ENCODE assay signal across 9 cellular contexts in genomic region chr9:928363-929042, GRCh38. TPM values are rescaled to one million over a fixed set of nuclear protein-coding genes. Genes with fewer than 3 reads are reported as not detected.
DNase-seq lines count a peak whose midpoint lies in the region; ATAC-seq and TF ChIP-seq lines count a peak whose summit lies in the region.
"Had no signal": no experiment of that assay in that cellular context is flagged by ENCODE, and none has a peak within 500 bp of the region (broad histone marks: within the 10 kb centered on the region; RNA-seq: fewer than 3 reads in every experiment).

No MANE protein-coding gene starts in this region.

- DNase-seq in DMS53 treated with DMSO at 0.1 percent for 48 hours (lab: John Stamatoyannopoulos, UW; ENCODE audit: unreplicated experiment) (peak; percentile 1), fibroblast of mammary gland (ENCODE audit: low read depth) (no peak), NCI-H2029 (lab: John Stamatoyannopoulos, UW) (no peak), aorta (no peak), DMS79 treated with DMSO at 0.1 percent for 48 hours (lab: John Stamatoyannopoulos, UW) (no peak)
- no peak for DNase-seq in CD4-positive, alpha-beta memory T cell

- H3K9me3 Mint-ChIP-seq in CD4-positive, alpha-beta memory T cell: peaks cover 0 to 2% (median 0%) of the 10 kb centered on the region in 8 donors

- H3K4me3 ChIP-seq in fibroblast of mammary gland (ENCODE audit: control insufficient read depth, low read depth, low read length): no peak overlapping the region
- H3K4me3 ChIP-seq in CD4-positive, alpha-beta memory T cell (ENCODE audit: low read length in 2 of 2): no peak overlapping the region
- H3K4me3 ChIP-seq in aorta (ENCODE audit: low read length in 2 of 2): no peak overlapping the region
- H3K4me3 ChIP-seq: SK-N-MC had no signal

- TF ChIP-seq CTCF in LNCAP (IDR thresholded peaks at IDR 0.05) (peak; percentile 55), fibroblast of mammary gland (conservative IDR thresholded peaks at IDR 0.05; ENCODE audit: control insufficient read depth, insufficient read depth, low read depth, low read length) (peak; percentile 30)

- H3K36me3 ChIP-seq in CD4-positive, alpha-beta memory T cell (ENCODE audit: insufficient read depth, low read length): no peaks in the 10 kb centered on the region
- no peaks in the 10 kb centered on the region for H3K36me3 ChIP-seq in aorta (ENCODE audit: control insufficient read depth in 1 of 2, insufficient read depth in 2 of 2, low read length in 1 of 2)

- 81 to 90% methylated on average over 6 of the region's 6 CpGs for WGBS in aorta, 2 donors

- no peaks in the 10 kb centered on the region for H3K36me3 Mint-ChIP-seq in CD4-positive, alpha-beta memory T cell

- no peaks in the 10 kb centered on the region for H3K4me1 Mint-ChIP-seq in CD4-positive, alpha-beta memory T cell

- no peak overlapping the region for H3K27ac ChIP-seq in CD4-positive, alpha-beta memory T cell (ENCODE audit: low read depth, low read length)
- no peak overlapping the region for H3K27ac ChIP-seq in aorta (ENCODE audit: low read depth in 1 of 2, low read length in 2 of 2)
- H3K27ac ChIP-seq: SK-N-MC had no signal

- POLR2A ChIA-PET in CD4-positive, alpha-beta memory T cell (lab: Charles Lee; ENCODE audit: partially characterized antibody): no interaction called here

- no peaks in the 10 kb centered on the region for H3K9me3 ChIP-seq in CD4-positive, alpha-beta memory T cell (ENCODE audit: control insufficient read depth in 1 of 2, low read length in 2 of 2)
- H3K9me3 ChIP-seq in aorta (ENCODE audit: control insufficient read depth, low read length): no peaks in the 10 kb centered on the region

- ATAC-seq in GM19395 (IDR thresholded peaks at IDR 0.05; ENCODE audit: unreplicated experiment): peak; percentile 82
- ATAC-seq in aorta (ENCODE audit: low FRiP score): no peak

- no peaks in the 10 kb centered on the region for H3K4me1 ChIP-seq in CD4-positive, alpha-beta memory T cell (ENCODE audit: insufficient read depth, low read length)
- H3K4me1 ChIP-seq in aorta (ENCODE audit: control insufficient read depth in 1 of 2, insufficient read depth in 2 of 2, low read length in 2 of 2): no peaks in the 10 kb centered on the region

- intact Hi-C loops in CD4-positive, alpha-beta memory T cell (cut with micrococcal nuclease): no loop called here
- intact Hi-C loops in aorta (cut with DNase I): no loop called here

- no peak overlapping the region for H3K27ac Mint-ChIP-seq in CD4-positive, alpha-beta memory T cell

- CTCF ChIA-PET in CD4-positive, alpha-beta memory T cell (lab: Charles Lee; ENCODE audit: partially characterized antibody): no interaction called here

- H3K27me3 Mint-ChIP-seq in CD4-positive, alpha-beta memory T cell: peaks cover 8 to 10% of the 10 kb centered on the region in 2 donors

- H3K27me3 ChIP-seq in CD4-positive, alpha-beta memory T cell (ENCODE audit: insufficient read depth, low read length): no peaks in the 10 kb centered on the region
- H3K27me3 ChIP-seq in aorta (ENCODE audit: control insufficient read depth in 1 of 2, insufficient read depth in 2 of 2, low read length in 1 of 2): peaks cover 0 to 2% of the 10 kb centered on the region in 2 donors

- H3K4me3 Mint-ChIP-seq in CD4-positive, alpha-beta memory T cell: no peak overlapping the region

RNA-seq across cellular contexts. Expression of gene DMRT3, which starts 48.0 kb away (rescaled TPM):
- not detected for total RNA-seq in CD4-positive, alpha-beta memory T cell
- not detected for polyA plus RNA-seq in CD4-positive, alpha-beta memory T cell
- 1 to 10 TPM in 1 of 2 donors, under 1 TPM in 1; 0.26 to 1.2 TPM for total RNA-seq in aorta
- not detected for polyA plus RNA-seq in aorta
